In genomic region chr3:184016169-184016570, GRCh38 we compare ENCODE assay signal across 10 cellular contexts. TPM values are rescaled to one million over a fixed set of nuclear protein-coding genes. Genes with fewer than 3 reads are reported as not detected.
DNase-seq lines count a peak whose midpoint lies in the region; FAIRE-seq and TF ChIP-seq lines count a peak whose summit lies in the region.
"Had no signal": no experiment of that assay in that cellular context is flagged by ENCODE, and none has a peak within 500 bp of the region (broad histone marks: within the 10 kb centered on the region; RNA-seq: fewer than 3 reads in every experiment).

No MANE protein-coding gene starts in this region.

- H3K4me1 Mint-ChIP-seq in MCF 10A (ENCODE audit: insufficient read depth, unreplicated experiment) = peaks cover 30% of the 10 kb centered on the region

- no peak overlapping the region; the same call in 1 of the 2 replicates for H3K9ac ChIP-seq in iPS-20b (ENCODE audit: low read depth, low read length)

- H3K9me3 ChIP-seq in breast epithelium (no peaks in the 10 kb centered on the region), iPS-20b (ENCODE audit: insufficient read depth, low read depth, low read length) (no peaks in the 10 kb centered on the region), small intestine (ENCODE audit: control insufficient read depth, low read depth) (no peaks in the 10 kb centered on the region), Peyer's patch (no peaks in the 10 kb centered on the region)

- TF ChIP-seq POLR2A in breast epithelium (IDR thresholded peaks at IDR 0.05) (no peak), Peyer's patch (IDR thresholded peaks at IDR 0.05) (no peak)

- H3K4me3 ChIP-seq in breast epithelium (no peak overlapping the region), WI38 (ENCODE audit: low read depth, low read length) (peak overlapping the region; percentile 99), iPS-20b (ENCODE audit: low read length) (peak overlapping the region; percentile 98; the same call in 1 of the 2 replicates), small intestine (ENCODE audit: low read depth in 1 of 2, low read length in 2 of 2) (no peak overlapping the region), Peyer's patch (peak overlapping the region in 1 of 4 donors; percentile 89)
- H3K4me3 ChIP-seq: lung had no signal

- peaks cover 36% of the 10 kb centered on the region for H3K36me3 Mint-ChIP-seq in MCF 10A (ENCODE audit: insufficient read depth, unreplicated experiment)

- TF ChIP-seq CTCF in MCF 10A (IDR thresholded peaks at IDR 0.05; ENCODE audit: unreplicated experiment) (no peak), breast epithelium (IDR thresholded peaks at IDR 0.05) (no peak), WI38 (IDR thresholded peaks at IDR 0.05; ENCODE audit: low read depth, low read length) (no peak), Peyer's patch (IDR thresholded peaks at IDR 0.05) (no peak)

- H3K27ac Mint-ChIP-seq in MCF 10A (ENCODE audit: low read depth, unreplicated experiment) = no peak overlapping the region

- DNase-seq in MCF 10A (ENCODE audit: unreplicated experiment) (no peak), breast epithelium (ENCODE audit: low spot score in 2 of 2) (no peak), substantia nigra (lab: John Stamatoyannopoulos, UW) (peak in 5 of 49 donors; percentile 0 to 6 (median 4)), small intestine (no peak), iPS-NIHi7 (ENCODE audit: extremely low spot score) (no peak), Peyer's patch (no peak)
- DNase-seq: activated CD4-positive, CD25-positive, alpha-beta regulatory T cell had no signal

- H3K36me3 ChIP-seq in breast epithelium (no peaks in the 10 kb centered on the region), iPS-20b (ENCODE audit: insufficient read depth, low read depth, low read length) (peaks cover 27% of the 10 kb centered on the region), small intestine (ENCODE audit: control insufficient read depth in 2 of 2, insufficient read depth in 2 of 2, low read length in 2 of 2) (no peaks in the 10 kb centered on the region), Peyer's patch (peaks cover 0 to under 1% (median 0%) of the 10 kb centered on the region in 3 donors)

- H3K27me3 Mint-ChIP-seq in MCF 10A (ENCODE audit: insufficient read depth, unreplicated experiment) = peaks cover 10% of the 10 kb centered on the region

- H3K4me1 ChIP-seq in breast epithelium = peaks cover 0 to 6% of the 10 kb centered on the region in 2 donors
- H3K4me1 ChIP-seq in iPS-20b (ENCODE audit: insufficient read depth, low read length) = peaks cover 15% of the 10 kb centered on the region; the same call in 1 of the 2 replicates
- H3K4me1 ChIP-seq in small intestine (ENCODE audit: control insufficient read depth in 2 of 2, insufficient read depth in 1 of 2, low read depth in 1 of 2, low read length in 1 of 2) = no peaks in the 10 kb centered on the region
- peaks cover 0 to 20% (median 3%) of the 10 kb centered on the region in 4 donors for H3K4me1 ChIP-seq in Peyer's patch

- POLR2A ChIA-PET in MCF 10A (lab: Yijun Ruan, JAX) = interaction anchor here (0.7 to 3.0 kb wide), 7 partner anchors 9 to 140 kb away, joined by 3 to 26 read pairs (median 6); partner anchors contain the start of genes DVL3 and EIF2B5

- intact Hi-C loops in MCF 10A (cut with micrococcal nuclease) (loop anchor here (5.0 kb wide), 1 partner anchor 89 kb away; no protein-coding TSS in a partner anchor), breast epithelium (cut with DNase I; ENCODE audit: low total_unique reads) (no loop called here)

- WGBS in small intestine, 3 donors = 54 to 75% (median 64%) methylated on average over 5 of the region's 5 CpGs

- CTCF ChIA-PET in MCF 10A (lab: Yijun Ruan, JAX) = interaction anchor here (0.6 to 3.2 kb wide), 9 partner anchors 10 to 920 kb away, joined by 3 to 41 read pairs (median 4); no protein-coding TSS in a partner anchor

- H3K9me3 Mint-ChIP-seq in MCF 10A (ENCODE audit: unreplicated experiment) = no peaks in the 10 kb centered on the region

- no peaks in the 10 kb centered on the region for H3K27me3 ChIP-seq in breast epithelium
- no peaks in the 10 kb centered on the region for H3K27me3 ChIP-seq in iPS-20b (ENCODE audit: insufficient read depth, low read length)
- H3K27me3 ChIP-seq in small intestine (ENCODE audit: control insufficient read depth in 2 of 2, insufficient read depth in 2 of 2, low read length in 2 of 2) = no peaks in the 10 kb centered on the region
- no peaks in the 10 kb centered on the region for H3K27me3 ChIP-seq in Peyer's patch

- H3K27ac ChIP-seq in breast epithelium (no peak overlapping the region), iPS-20b (ENCODE audit: low read length) (no peak overlapping the region), substantia nigra (ENCODE audit: low read depth, low read length, poor library complexity, severe bottlenecking) (peak overlapping the region; percentile 36), small intestine (ENCODE audit: low read depth in 1 of 2, low read length in 1 of 2) (no peak overlapping the region), Peyer's patch (peak overlapping the region in 1 of 4 donors; percentile 61)

- BruUV-seq in MCF 10A (replicated peaks; lab: Mats Ljungman, UMichigan) = TSS peak; percentile 27

- FAIRE-seq in small intestine (lab: Jason Lieb, UNC) = no peak

- H3K4me3 Mint-ChIP-seq in MCF 10A (ENCODE audit: unreplicated experiment) = peak overlapping the region; percentile 99

RNA-seq across cellular contexts. Expression of gene ABCC5, which starts 1.5 kb away (rescaled TPM):
- total RNA-seq in MCF 10A (2022) (16.5 and 17.9 TPM in 2 replicates), breast epithelium (10 to 100 TPM; 21.0 to 29.9 (median 21.8) TPM), Peyer's patch (10 to 100 TPM; 54.0 to 95.7 (median 82.1) TPM)
- 10 to 100 TPM in 2 of 3 donors, 1 to 10 TPM in 1; 9.2 to 64.6 (median 11.6) TPM for polyA plus RNA-seq in small intestine

RNA-seq across cellular contexts. Expression of gene HTR3D, which starts 15.4 kb away (rescaled TPM):
- total RNA-seq in MCF 10A (2022) (not detected in 2 replicates), breast epithelium (not detected), Peyer's patch (not detected)
- not detected for polyA plus RNA-seq in small intestine
- total RNA-seq: lung had no signal
- polyA plus RNA-seq: lung had no signal

RNA-seq across cellular contexts. Expression of gene HTR3C, which starts 36.7 kb away (rescaled TPM):
- total RNA-seq in MCF 10A (2022) = not detected in 2 replicates
- not detected for total RNA-seq in breast epithelium
- under 1 TPM in 2 of 3 donors, not detected in 1; 0.10 to 0.81 TPM for polyA plus RNA-seq in small intestine
- total RNA-seq in Peyer's patch = not detected

Comparison
In these comparisons a context has a peak if more than half of its experiments do, and no peak if none do; other contexts are left out.
1. H3K4me3 ChIP-seq: peak in WI38 (single experiment) and iPS-20b (single experiment); none in breast epithelium (0 of 3) and small intestine (0 of 2).